ENCODE assay signal across 1 cellular context in the genomic region with DNA sequence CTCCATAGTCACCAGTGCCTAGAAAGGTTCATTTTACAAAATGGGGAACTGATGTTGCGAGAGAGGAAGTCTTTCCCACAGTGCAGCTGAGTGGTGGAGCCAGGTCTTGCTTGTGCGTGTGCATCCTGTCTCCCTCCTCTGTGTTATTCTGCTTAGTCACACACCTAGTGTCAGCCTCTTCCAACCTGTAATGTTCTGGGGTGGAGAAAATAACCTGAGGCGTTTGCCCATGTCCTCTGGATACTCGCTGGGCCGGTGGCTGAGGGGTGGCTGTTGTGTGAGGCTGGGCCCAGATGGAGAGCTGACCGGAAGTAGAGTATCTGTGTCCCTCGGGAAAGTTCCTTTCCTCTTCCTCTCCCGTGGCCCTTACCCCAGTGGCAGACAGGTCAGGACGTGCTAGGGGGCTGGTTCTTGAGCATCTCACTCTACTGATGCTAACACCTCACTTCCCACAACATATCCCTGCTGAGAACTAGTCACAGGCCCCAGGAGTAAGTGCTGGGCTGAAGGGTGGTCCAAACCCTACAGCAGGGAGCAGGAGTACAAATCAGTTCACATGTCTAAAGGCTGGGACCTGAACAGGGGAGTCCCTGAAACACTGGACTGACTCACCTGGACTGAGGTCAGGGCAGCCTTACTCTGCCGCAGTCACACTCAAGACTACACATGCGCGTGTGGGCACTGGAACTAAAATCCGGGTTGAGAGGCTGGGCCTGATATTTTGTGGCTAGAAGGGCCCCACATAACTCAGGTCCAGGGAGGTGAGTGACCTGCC.
TF ChIP-seq lines count a peak whose summit lies in the region.

No MANE protein-coding gene starts in this region.

TF ChIP-seq in GM12878, 131 proteins besides CTCF, POLR2A, EP300 and RAD21 (continues in another document):
- no peak for TF ChIP-seq RCOR1 (conservative IDR thresholded peaks at IDR 0.05; ENCODE audit: low read depth, low read length)
- no peak for TF ChIP-seq ZNF622 (IDR thresholded peaks at IDR 0.05)
- no peak for TF ChIP-seq CBFB (IDR thresholded peaks at IDR 0.05; ENCODE audit: low read depth)
- TF ChIP-seq RBBP5 (conservative IDR thresholded peaks at IDR 0.05) = no peak
- no peak for TF ChIP-seq HDAC6 (IDR thresholded peaks at IDR 0.05; ENCODE audit: unreplicated experiment)
- TF ChIP-seq IKZF1 (conservative IDR thresholded peaks at IDR 0.05) = no peak
- TF ChIP-seq ZNF207 (IDR thresholded peaks at IDR 0.05; ENCODE audit: borderline replicate concordance) = no peak
- no peak for TF ChIP-seq IRF5 (IDR thresholded peaks at IDR 0.05; ENCODE audit: borderline replicate concordance)
- TF ChIP-seq ZBED1 (IDR thresholded peaks at IDR 0.05; ENCODE audit: borderline replicate concordance) = peak; percentile 33; the same call in 1 of the 2 replicates
- no peak for TF ChIP-seq TCF7 (IDR thresholded peaks at IDR 0.05; ENCODE audit: borderline replicate concordance)
- TF ChIP-seq, protein P1, sequence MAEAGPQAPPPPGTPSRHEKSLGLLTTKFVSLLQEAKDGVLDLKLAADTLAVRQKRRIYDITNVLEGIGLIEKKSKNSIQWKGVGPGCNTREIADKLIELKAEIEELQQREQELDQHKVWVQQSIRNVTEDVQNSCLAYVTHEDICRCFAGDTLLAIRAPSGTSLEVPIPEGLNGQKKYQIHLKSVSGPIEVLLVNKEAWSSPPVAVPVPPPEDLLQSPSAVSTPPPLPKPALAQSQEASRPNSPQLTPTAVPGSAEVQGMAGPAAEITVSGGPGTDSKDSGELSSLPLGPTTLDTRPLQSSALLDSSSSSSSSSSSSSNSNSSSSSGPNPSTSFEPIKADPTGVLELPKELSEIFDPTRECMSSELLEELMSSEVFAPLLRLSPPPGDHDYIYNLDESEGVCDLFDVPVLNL (IDR thresholded peaks at IDR 0.05; ENCODE audit: low read depth, low read length) = no peak
- no peak for TF ChIP-seq MYB (IDR thresholded peaks at IDR 0.05; ENCODE audit: borderline replicate concordance, low read depth, low read length)
- TF ChIP-seq, protein P2, sequence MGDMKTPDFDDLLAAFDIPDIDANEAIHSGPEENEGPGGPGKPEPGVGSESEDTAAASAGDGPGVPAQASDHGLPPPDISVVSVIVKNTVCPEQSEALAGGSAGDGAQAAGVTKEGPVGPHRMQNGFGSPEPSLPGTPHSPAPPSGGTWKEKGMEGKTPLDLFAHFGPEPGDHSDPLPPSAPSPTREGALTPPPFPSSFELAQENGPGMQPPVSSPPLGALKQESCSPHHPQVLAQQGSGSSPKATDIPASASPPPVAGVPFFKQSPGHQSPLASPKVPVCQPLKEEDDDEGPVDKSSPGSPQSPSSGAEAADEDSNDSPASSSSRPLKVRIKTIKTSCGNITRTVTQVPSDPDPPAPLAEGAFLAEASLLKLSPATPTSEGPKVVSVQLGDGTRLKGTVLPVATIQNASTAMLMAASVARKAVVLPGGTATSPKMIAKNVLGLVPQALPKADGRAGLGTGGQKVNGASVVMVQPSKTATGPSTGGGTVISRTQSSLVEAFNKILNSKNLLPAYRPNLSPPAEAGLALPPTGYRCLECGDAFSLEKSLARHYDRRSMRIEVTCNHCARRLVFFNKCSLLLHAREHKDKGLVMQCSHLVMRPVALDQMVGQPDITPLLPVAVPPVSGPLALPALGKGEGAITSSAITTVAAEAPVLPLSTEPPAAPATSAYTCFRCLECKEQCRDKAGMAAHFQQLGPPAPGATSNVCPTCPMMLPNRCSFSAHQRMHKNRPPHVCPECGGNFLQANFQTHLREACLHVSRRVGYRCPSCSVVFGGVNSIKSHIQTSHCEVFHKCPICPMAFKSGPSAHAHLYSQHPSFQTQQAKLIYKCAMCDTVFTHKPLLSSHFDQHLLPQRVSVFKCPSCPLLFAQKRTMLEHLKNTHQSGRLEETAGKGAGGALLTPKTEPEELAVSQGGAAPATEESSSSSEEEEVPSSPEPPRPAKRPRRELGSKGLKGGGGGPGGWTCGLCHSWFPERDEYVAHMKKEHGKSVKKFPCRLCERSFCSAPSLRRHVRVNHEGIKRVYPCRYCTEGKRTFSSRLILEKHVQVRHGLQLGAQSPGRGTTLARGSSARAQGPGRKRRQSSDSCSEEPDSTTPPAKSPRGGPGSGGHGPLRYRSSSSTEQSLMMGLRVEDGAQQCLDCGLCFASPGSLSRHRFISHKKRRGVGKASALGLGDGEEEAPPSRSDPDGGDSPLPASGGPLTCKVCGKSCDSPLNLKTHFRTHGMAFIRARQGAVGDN (IDR thresholded peaks at IDR 0.05) = no peak
- TF ChIP-seq SMAD5 (IDR thresholded peaks at IDR 0.05; ENCODE audit: low read depth) = no peak
- no peak for TF ChIP-seq RFX5 (IDR thresholded peaks at IDR 0.05; ENCODE audit: low read depth, low read length)
- TF ChIP-seq, protein P3, sequence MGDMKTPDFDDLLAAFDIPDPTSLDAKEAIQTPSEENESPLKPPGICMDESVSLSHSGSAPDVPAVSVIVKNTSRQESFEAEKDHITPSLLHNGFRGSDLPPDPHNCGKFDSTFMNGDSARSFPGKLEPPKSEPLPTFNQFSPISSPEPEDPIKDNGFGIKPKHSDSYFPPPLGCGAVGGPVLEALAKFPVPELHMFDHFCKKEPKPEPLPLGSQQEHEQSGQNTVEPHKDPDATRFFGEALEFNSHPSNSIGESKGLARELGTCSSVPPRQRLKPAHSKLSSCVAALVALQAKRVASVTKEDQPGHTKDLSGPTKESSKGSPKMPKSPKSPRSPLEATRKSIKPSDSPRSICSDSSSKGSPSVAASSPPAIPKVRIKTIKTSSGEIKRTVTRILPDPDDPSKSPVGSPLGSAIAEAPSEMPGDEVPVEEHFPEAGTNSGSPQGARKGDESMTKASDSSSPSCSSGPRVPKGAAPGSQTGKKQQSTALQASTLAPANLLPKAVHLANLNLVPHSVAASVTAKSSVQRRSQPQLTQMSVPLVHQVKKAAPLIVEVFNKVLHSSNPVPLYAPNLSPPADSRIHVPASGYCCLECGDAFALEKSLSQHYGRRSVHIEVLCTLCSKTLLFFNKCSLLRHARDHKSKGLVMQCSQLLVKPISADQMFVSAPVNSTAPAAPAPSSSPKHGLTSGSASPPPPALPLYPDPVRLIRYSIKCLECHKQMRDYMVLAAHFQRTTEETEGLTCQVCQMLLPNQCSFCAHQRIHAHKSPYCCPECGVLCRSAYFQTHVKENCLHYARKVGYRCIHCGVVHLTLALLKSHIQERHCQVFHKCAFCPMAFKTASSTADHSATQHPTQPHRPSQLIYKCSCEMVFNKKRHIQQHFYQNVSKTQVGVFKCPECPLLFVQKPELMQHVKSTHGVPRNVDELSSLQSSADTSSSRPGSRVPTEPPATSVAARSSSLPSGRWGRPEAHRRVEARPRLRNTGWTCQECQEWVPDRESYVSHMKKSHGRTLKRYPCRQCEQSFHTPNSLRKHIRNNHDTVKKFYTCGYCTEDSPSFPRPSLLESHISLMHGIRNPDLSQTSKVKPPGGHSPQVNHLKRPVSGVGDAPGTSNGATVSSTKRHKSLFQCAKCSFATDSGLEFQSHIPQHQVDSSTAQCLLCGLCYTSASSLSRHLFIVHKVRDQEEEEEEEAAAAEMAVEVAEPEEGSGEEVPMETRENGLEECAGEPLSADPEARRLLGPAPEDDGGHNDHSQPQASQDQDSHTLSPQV (IDR thresholded peaks at IDR 0.05) = no peak
- no peak for TF ChIP-seq RB1 (IDR thresholded peaks at IDR 0.05; ENCODE audit: borderline replicate concordance)
- TF ChIP-seq MTA3 (IDR thresholded peaks at IDR 0.05; ENCODE audit: borderline replicate concordance, low read length) = peak; percentile 23; the same call in 1 of the 2 replicates
- TF ChIP-seq, protein P4, sequence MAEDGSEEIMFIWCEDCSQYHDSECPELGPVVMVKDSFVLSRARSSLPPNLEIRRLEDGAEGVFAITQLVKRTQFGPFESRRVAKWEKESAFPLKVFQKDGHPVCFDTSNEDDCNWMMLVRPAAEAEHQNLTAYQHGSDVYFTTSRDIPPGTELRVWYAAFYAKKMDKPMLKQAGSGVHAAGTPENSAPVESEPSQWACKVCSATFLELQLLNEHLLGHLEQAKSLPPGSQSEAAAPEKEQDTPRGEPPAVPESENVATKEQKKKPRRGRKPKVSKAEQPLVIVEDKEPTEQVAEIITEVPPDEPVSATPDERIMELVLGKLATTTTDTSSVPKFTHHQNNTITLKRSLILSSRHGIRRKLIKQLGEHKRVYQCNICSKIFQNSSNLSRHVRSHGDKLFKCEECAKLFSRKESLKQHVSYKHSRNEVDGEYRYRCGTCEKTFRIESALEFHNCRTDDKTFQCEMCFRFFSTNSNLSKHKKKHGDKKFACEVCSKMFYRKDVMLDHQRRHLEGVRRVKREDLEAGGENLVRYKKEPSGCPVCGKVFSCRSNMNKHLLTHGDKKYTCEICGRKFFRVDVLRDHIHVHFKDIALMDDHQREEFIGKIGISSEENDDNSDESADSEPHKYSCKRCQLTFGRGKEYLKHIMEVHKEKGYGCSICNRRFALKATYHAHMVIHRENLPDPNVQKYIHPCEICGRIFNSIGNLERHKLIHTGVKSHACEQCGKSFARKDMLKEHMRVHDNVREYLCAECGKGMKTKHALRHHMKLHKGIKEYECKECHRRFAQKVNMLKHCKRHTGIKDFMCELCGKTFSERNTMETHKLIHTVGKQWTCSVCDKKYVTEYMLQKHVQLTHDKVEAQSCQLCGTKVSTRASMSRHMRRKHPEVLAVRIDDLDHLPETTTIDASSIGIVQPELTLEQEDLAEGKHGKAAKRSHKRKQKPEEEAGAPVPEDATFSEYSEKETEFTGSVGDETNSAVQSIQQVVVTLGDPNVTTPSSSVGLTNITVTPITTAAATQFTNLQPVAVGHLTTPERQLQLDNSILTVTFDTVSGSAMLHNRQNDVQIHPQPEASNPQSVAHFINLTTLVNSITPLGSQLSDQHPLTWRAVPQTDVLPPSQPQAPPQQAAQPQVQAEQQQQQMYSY (CRISPR knock-in tag; IDR thresholded peaks at IDR 0.05) = no peak
- TF ChIP-seq GATAD2B (conservative IDR thresholded peaks at IDR 0.05; ENCODE audit: low read depth) = no peak
- no peak for TF ChIP-seq PAX8 (IDR thresholded peaks at IDR 0.05)
- no peak for TF ChIP-seq SUZ12 (IDR thresholded peaks at IDR 0.05; ENCODE audit: unreplicated experiment)
- TF ChIP-seq, protein P5, sequence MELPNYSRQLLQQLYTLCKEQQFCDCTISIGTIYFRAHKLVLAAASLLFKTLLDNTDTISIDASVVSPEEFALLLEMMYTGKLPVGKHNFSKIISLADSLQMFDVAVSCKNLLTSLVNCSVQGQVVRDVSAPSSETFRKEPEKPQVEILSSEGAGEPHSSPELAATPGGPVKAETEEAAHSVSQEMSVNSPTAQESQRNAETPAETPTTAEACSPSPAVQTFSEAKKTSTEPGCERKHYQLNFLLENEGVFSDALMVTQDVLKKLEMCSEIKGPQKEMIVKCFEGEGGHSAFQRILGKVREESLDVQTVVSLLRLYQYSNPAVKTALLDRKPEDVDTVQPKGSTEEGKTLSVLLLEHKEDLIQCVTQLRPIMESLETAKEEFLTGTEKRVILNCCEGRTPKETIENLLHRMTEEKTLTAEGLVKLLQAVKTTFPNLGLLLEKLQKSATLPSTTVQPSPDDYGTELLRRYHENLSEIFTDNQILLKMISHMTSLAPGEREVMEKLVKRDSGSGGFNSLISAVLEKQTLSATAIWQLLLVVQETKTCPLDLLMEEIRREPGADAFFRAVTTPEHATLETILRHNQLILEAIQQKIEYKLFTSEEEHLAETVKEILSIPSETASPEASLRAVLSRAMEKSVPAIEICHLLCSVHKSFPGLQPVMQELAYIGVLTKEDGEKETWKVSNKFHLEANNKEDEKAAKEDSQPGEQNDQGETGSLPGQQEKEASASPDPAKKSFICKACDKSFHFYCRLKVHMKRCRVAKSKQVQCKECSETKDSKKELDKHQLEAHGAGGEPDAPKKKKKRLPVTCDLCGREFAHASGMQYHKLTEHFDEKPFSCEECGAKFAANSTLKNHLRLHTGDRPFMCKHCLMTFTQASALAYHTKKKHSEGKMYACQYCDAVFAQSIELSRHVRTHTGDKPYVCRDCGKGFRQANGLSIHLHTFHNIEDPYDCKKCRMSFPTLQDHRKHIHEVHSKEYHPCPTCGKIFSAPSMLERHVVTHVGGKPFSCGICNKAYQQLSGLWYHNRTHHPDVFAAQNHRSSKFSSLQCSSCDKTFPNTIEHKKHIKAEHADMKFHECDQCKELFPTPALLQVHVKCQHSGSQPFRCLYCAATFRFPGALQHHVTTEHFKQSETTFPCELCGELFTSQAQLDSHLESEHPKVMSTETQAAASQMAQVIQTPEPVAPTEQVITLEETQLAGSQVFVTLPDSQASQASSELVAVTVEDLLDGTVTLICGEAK (IDR thresholded peaks at IDR 0.05; ENCODE audit: borderline replicate concordance) = peak; percentile 61; the same call in 1 of the 2 replicates
- TF ChIP-seq, protein P6, sequence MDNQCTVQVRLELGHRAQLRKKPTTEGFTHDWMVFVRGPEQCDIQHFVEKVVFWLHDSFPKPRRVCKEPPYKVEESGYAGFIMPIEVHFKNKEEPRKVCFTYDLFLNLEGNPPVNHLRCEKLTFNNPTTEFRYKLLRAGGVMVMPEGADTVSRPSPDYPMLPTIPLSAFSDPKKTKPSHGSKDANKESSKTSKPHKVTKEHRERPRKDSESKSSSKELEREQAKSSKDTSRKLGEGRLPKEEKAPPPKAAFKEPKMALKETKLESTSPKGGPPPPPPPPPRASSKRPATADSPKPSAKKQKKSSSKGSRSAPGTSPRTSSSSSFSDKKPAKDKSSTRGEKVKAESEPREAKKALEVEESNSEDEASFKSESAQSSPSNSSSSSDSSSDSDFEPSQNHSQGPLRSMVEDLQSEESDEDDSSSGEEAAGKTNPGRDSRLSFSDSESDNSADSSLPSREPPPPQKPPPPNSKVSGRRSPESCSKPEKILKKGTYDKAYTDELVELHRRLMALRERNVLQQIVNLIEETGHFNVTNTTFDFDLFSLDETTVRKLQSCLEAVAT (IDR thresholded peaks at IDR 0.05) = no peak
- no peak for TF ChIP-seq TARDBP (IDR thresholded peaks at IDR 0.05; ENCODE audit: borderline replicate concordance)
- TF ChIP-seq FOXM1 (IDR thresholded peaks at IDR 0.05; ENCODE audit: low read depth, low read length) = no peak
- no peak for TF ChIP-seq IRF3 (IDR thresholded peaks at IDR 0.05)
